Comparison of ENCODE assay signal across 8 cellular contexts in the genomic region with DNA sequence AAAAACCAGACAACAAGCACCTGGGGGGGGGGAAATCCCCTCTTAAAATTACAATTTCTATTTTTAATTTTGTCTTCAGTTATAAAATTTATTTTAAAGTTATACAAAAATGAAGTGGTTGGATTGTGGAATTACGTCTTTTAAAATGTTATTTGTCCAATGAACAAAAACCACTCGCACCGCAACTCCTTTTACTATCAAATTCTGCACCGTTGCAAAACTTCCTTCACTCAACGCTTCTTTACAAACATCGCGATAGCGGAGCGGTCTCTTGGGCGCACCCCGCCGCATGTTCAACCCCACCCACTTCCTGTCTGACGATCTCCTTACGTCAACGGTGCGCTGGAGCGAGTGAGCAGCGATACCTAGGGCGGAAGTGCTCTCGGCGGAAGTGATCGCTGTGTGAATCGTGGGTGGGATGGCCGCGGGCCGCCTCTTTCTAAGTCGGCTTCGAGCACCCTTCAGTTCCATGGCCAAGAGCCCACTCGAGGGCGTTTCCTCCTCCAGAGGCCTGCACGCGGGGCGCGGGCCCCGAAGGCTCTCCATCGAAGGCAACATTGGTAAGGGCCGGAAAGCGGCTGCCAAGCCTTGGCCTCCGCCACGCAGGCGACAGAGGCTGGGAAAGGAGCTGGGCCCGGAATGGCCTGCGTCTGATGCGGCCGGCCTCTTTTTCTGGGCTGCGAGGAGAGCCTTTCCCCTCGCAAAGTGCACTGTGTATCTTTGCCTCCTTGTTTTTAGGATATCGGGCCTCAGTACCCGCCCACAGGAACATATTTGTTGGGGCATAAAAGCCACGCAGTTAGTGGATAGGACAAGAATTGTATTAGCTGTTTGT. TPM values are rescaled to one million over a fixed set of nuclear protein-coding genes. Genes with fewer than 3 reads are reported as not detected.
DNase-seq lines count a peak whose midpoint lies in the region; ATAC-seq and TF ChIP-seq lines count a peak whose summit lies in the region.

TSS of gene DGUOK (plus strand) at position 388 of the 835 bp plus-strand sequence. CDS start at position 419, 31 bp downstream.

- ATAC-seq in natural killer cell treated with Interleukin-12 subunit alpha and Interleukin-12 subunit beta and Interleukin-15 and Interleukin-18, amount 100 ng/mL, for 72 hours: peak; percentile 100
- ATAC-seq in stimulated activated naive CD8-positive, alpha-beta T cell treated with anti-CD3 and anti-CD28 coated beads, Interleukin-15, Interleukin-2, amounts not matched to agents 100 U/mL and 50 U/mL, for 24 hours: peak; percentile 100

- H3K4me3 ChIP-seq in MG63 (peak within 1 kb of the TSS; percentile 77), fibroblast of pulmonary artery (replicated peaks; ENCODE audit: low read depth, low read length) (peak within 1 kb of the TSS; percentile 94)

- TF ChIP-seq CTCF in H9 (conservative IDR thresholded peaks at IDR 0.05): no peak
- TF ChIP-seq CTCF in fibroblast of pulmonary artery (IDR thresholded peaks at IDR 0.05; ENCODE audit: low read length, missing control alignments): no peak

- peaks cover 8% of the 10 kb centered on the region for H3K27me3 Mint-ChIP-seq in H9 (ENCODE audit: low read depth)
- no peaks in the 10 kb centered on the region for H3K27me3 Mint-ChIP-seq in natural killer cell treated with Interleukin-12 subunit alpha and Interleukin-12 subunit beta and Interleukin-15 and Interleukin-18, amount 100 ng/mL, for 72 hours

- no peak within 1 kb of the TSS for H4K5ac ChIP-seq in H9 (ENCODE audit: insufficient read length, low read depth, low read length)

- peaks cover 29% of the 10 kb centered on the region; the same call in 1 of the 2 replicates for H3K79me2 ChIP-seq in H9 (ENCODE audit: insufficient read depth, low read length)

- H4K20me1 ChIP-seq in H9 (ENCODE audit: control insufficient read depth, insufficient read depth, insufficient read length): no peaks in the 10 kb centered on the region

- WGBS in H9 (ENCODE audit: extremely low coverage, insufficient read length, low lambda C conversion rate): no CpG with 5 or more reads among the region's 50 CpGs

- H3K36me3 Mint-ChIP-seq in H9 (ENCODE audit: insufficient read depth in 1 of 3, low read depth in 3 of 3): peaks cover 0 to 9% (median 4%) of the 10 kb centered on the region in 3 experiments; a peak in 5 of 7 replicates
- peaks cover 22% of the 10 kb centered on the region for H3K36me3 Mint-ChIP-seq in natural killer cell treated with Interleukin-12 subunit alpha and Interleukin-12 subunit beta and Interleukin-15 and Interleukin-18, amount 100 ng/mL, for 72 hours

- peak within 1 kb of the TSS; percentile 58; the same call in 1 of the 2 replicates for H3K4ac ChIP-seq in H9 (ENCODE audit: low read depth, low read length)

- H3K9ac ChIP-seq in H9 (ENCODE audit: extremely low read depth, insufficient read length, low read length): peak within 1 kb of the TSS; percentile 95

- H3K9me3 Mint-ChIP-seq in H9: no peaks in the 10 kb centered on the region
- H3K9me3 Mint-ChIP-seq in natural killer cell treated with Interleukin-12 subunit alpha and Interleukin-12 subunit beta and Interleukin-15 and Interleukin-18, amount 100 ng/mL, for 72 hours: no peaks in the 10 kb centered on the region

- H2AFZ ChIP-seq in H9 (ENCODE audit: low read length): no peak within 1 kb of the TSS

- no peak within 1 kb of the TSS for H2BK12ac ChIP-seq in H9 (ENCODE audit: insufficient read length, low read depth, low read length)

- peaks cover 7% of the 10 kb centered on the region for H3K36me3 ChIP-seq in MG63

- H4K91ac ChIP-seq in H9 (ENCODE audit: insufficient read length, low read depth, low read length): no peak within 1 kb of the TSS

- H2BK5ac ChIP-seq in H9 (ENCODE audit: insufficient read length, low read length): peak within 1 kb of the TSS; percentile 84

- no peak within 1 kb of the TSS for H4K8ac ChIP-seq in H9 (replicated peaks; ENCODE audit: insufficient read length, low read depth, low read length)

- DNase-seq in ELR (ENCODE audit: low read depth): peak; percentile 100
- peak; percentile 98 for DNase-seq in H9
- peak; percentile 98 for DNase-seq in MG63
- peak; percentile 89 for DNase-seq in SHP77 treated with DMSO at 0.1 percent for 48 hours (lab: John Stamatoyannopoulos, UW)
- peak; percentile 98 for DNase-seq in activated effector memory CD4-positive, alpha-beta T cell treated with anti-CD3 and anti-CD28 coated beads, Interleukin-2, amount 50 U/mL, for 16 hours
- DNase-seq in fibroblast of pulmonary artery (ENCODE audit: low read depth): peak; percentile 100
- peak; percentile 99 for DNase-seq in natural killer cell treated with Interleukin-12 subunit alpha and Interleukin-12 subunit beta and Interleukin-15 and Interleukin-18, amount 100 ng/mL, for 72 hours (ENCODE audit: low spot score)
- peak; percentile 96 for DNase-seq in stimulated activated naive CD8-positive, alpha-beta T cell treated with anti-CD3 and anti-CD28 coated beads, Interleukin-15, Interleukin-2, amounts not matched to agents 100 U/mL and 50 U/mL, for 24 hours

- peaks cover 15% of the 10 kb centered on the region for H3K79me1 ChIP-seq in H9 (ENCODE audit: insufficient read depth, low read depth, low read length, poor library complexity, severe bottlenecking)

- no peak within 1 kb of the TSS for H3K56ac ChIP-seq in H9 (ENCODE audit: insufficient read length, low read depth, low read length)

- H3K23ac ChIP-seq in H9 (ENCODE audit: insufficient read length, low read depth, low read length): no peak within 1 kb of the TSS

- no peak within 1 kb of the TSS for H2BK120ac ChIP-seq in H9 (ENCODE audit: low read depth, low read length, poor library complexity, severe bottlenecking)

- peak within 1 kb of the TSS; percentile 30 for H3K27ac ChIP-seq in H9 (ENCODE audit: insufficient read length, low read depth, low read length)

- no peak within 1 kb of the TSS for H2BK20ac ChIP-seq in H9 (ENCODE audit: low read depth, low read length, poor library complexity, severe bottlenecking)

- peak within 1 kb of the TSS; percentile 97 for H3K14ac ChIP-seq in H9 (ENCODE audit: insufficient read depth, low read length)

- H3K4me3 Mint-ChIP-seq in H9: peak within 1 kb of the TSS; percentile 93 to 94
- peak within 1 kb of the TSS; percentile 92 for H3K4me3 Mint-ChIP-seq in natural killer cell treated with Interleukin-12 subunit alpha and Interleukin-12 subunit beta and Interleukin-15 and Interleukin-18, amount 100 ng/mL, for 72 hours

- no peaks in the 10 kb centered on the region for H3K4me1 ChIP-seq in H9 (ENCODE audit: insufficient read depth, low read length)

- H2AK5ac ChIP-seq in H9 (ENCODE audit: insufficient read length, low read length): no peak within 1 kb of the TSS

- no peaks in the 10 kb centered on the region for H3K9me3 ChIP-seq in H9 (ENCODE audit: control insufficient read depth, low read depth, low read length)
- H3K9me3 ChIP-seq in MG63: no peaks in the 10 kb centered on the region

- H3K27me3 ChIP-seq in H9 (ENCODE audit: insufficient read depth, low read length): no peaks in the 10 kb centered on the region
- no peaks in the 10 kb centered on the region for H3K27me3 ChIP-seq in MG63

- peaks cover 5% of the 10 kb centered on the region for H3K23me2 ChIP-seq in H9 (ENCODE audit: insufficient read length, low read depth, low read length, poor library complexity, severe bottlenecking)

- H3K27ac Mint-ChIP-seq in H9: peak within 1 kb of the TSS; percentile 73 to 98 (median 88)
- peak within 1 kb of the TSS; percentile 94 to 97 for H3K27ac Mint-ChIP-seq in natural killer cell treated with Interleukin-12 subunit alpha and Interleukin-12 subunit beta and Interleukin-15 and Interleukin-18, amount 100 ng/mL, for 72 hours

- no peak within 1 kb of the TSS for H3T11ph ChIP-seq in H9 (ENCODE audit: low read length)

- H3K18ac ChIP-seq in H9 (ENCODE audit: insufficient read length, low read depth, low read length): peak within 1 kb of the TSS; percentile 97

- H3K4me2 ChIP-seq in H9 (ENCODE audit: insufficient read depth, insufficient read length, low read length): peak within 1 kb of the TSS; percentile 69

- no peak within 1 kb of the TSS for H2BK15ac ChIP-seq in H9 (ENCODE audit: low read depth, low read length)

- peaks cover 22 to 23% of the 10 kb centered on the region in 2 experiments for H3K4me1 Mint-ChIP-seq in H9
- peaks cover 39 to 51% of the 10 kb centered on the region in 2 donors for H3K4me1 Mint-ChIP-seq in natural killer cell treated with Interleukin-12 subunit alpha and Interleukin-12 subunit beta and Interleukin-15 and Interleukin-18, amount 100 ng/mL, for 72 hours (ENCODE audit: low read depth in 2 of 2)

RNA-seq across cellular contexts. Expression of gene DGUOK, which starts in this region (rescaled TPM):
- 95.0 and 98.5 TPM in 2 replicates for total RNA-seq in H9 (2021)
- 28.4 and 51.8 TPM in 2 replicates for total RNA-seq in MG63 (2014; rRNA removed; shearing (Covaris generic); ENCODE audit: low replicate concordance)
- 10 to 100 TPM; 87.1 to 92.6 TPM for total RNA-seq in natural killer cell treated with Interleukin-12 subunit alpha and Interleukin-12 subunit beta and Interleukin-15 and Interleukin-18, amount 100 ng/mL, for 72 hours

Comparison
In these comparisons a context has a peak if more than half of its experiments do, and no peak if none do; other contexts are left out.
1. Peak in every context shown above with its lines: DNase-seq, ATAC-seq, H3K4me3 ChIP-seq and H3K27ac ChIP-seq.